ENCODE assay signal across 15 cellular contexts in the genomic region with DNA sequence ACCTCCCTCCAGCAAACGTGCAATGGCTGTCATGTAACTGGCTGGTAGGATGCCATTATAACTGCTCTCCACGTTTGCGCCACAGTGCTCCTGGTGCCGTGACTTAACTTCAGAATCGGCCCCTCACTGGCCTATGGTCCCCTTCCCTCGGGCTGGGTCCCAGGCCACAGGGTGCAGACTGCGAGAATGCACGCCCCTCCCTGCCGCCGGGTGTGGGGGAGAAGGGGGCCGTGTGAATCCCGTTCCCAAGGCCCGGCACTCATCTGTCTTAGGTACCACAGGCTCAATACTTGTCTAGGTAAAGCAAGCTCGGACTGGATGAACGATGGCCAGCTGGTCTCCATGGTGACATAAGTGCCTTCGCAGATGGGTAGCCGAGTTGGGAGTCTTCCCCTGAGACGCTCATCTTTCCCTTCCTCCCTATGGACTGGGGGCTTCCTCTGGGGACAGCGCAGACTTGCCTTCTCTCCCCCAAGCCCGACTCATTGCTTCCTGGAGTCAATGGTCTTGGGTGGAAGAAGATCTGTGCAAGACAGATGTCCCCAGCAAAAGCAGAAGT.
"Had no signal": no experiment of that assay in that cellular context is flagged by ENCODE, and none has a peak within 500 bp of the region (broad histone marks: within the 10 kb centered on the region; RNA-seq: fewer than 3 reads in every experiment).

No MANE protein-coding gene starts in this region.

- H3K4me3 Mint-ChIP-seq: activated T-helper 17 cell treated with anti-CD3 and anti-CD28 coated beads, Interleukin-2, amount 50 U/mL, for 72 hours; dendritic cell treated with granulocyte-macrophage colony-stimulating factor and Interleukin-4, amounts not matched to agents 40 ng/mL and 50 ng/mL, for 4 days; naive thymus-derived CD4-positive, alpha-beta T cell had no signal

- DNase-seq: activated CD4-positive, alpha-beta T cell treated with anti-CD3 and anti-CD28 coated beads, Interleukin-2, amount 50 U/mL, for 1 hour; activated naive CD4-positive, alpha-beta T cell treated with Interleukin-2 at 50 U/mL for 16 hours; anterior cingulate cortex; effector memory CD4-positive, alpha-beta T cell; foreskin fibroblast; left ventricle myocardium inferior; mucosa of descending colon; naive thymus-derived CD4-positive, alpha-beta T cell; pancreas; stimulated activated CD4-positive, alpha-beta T cell treated with anti-CD3 and anti-CD28 coated beads, Interleukin-1b, Interleukin-23, amount 100 ng/mL, for 48 hours; stomach; testis; upper lobe of right lung had no signal

- H3K9me3 Mint-ChIP-seq: activated T-helper 17 cell treated with anti-CD3 and anti-CD28 coated beads, Interleukin-2, amount 50 U/mL, for 72 hours; dendritic cell treated with granulocyte-macrophage colony-stimulating factor and Interleukin-4, amounts not matched to agents 40 ng/mL and 50 ng/mL, for 4 days; naive thymus-derived CD4-positive, alpha-beta T cell had no signal

- H3K4me1 Mint-ChIP-seq: activated T-helper 17 cell treated with anti-CD3 and anti-CD28 coated beads, Interleukin-2, amount 50 U/mL, for 72 hours had no signal

- H3K27ac Mint-ChIP-seq: activated T-helper 17 cell treated with anti-CD3 and anti-CD28 coated beads, Interleukin-2, amount 50 U/mL, for 72 hours had no signal

- H3K27me3 Mint-ChIP-seq: activated T-helper 17 cell treated with anti-CD3 and anti-CD28 coated beads, Interleukin-2, amount 50 U/mL, for 72 hours; dendritic cell treated with granulocyte-macrophage colony-stimulating factor and Interleukin-4, amounts not matched to agents 40 ng/mL and 50 ng/mL, for 4 days; naive thymus-derived CD4-positive, alpha-beta T cell had no signal

- ATAC-seq: activated T-helper 17 cell treated with anti-CD3 and anti-CD28 coated beads, Interleukin-2, amount 50 U/mL, for 72 hours; mucosa of descending colon; naive thymus-derived CD4-positive, alpha-beta T cell; upper lobe of right lung had no signal
